Comparison of ENCODE assay signal across 2 cellular contexts in the genomic region with DNA sequence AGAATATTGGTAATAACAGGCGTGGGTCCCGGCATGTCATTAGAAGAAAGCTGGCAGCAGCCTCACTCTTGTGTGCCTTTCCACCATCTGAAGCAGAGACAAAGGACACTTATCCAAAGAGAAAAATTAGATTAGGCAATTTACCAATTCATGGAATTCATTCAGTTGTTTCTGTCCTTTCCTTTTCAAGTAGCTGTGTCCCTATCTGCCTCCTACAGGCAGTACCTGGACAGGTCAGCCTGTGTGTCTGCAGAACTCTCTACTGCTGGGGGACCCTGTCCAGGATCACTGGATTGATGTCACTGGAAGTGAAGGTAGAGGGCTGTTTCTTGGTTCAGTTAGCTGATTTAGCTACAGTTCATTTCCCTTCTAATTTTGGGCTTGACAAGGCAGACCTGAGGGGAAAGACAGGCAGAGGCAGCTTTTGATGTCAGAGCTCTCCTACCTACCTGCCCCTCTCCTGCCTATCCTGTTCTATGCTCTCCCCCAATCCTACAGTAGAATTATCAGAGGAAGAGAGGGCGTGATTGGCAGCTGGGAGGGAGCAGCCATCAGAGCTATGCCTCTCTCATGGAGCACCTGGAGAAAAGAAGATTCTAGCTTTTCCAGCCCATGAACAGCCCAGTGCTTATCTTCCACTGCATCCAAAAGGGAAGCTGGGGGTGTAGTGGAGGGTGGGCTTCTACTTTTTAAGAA.
TF ChIP-seq lines count a peak whose summit lies in the region.

No MANE protein-coding gene starts in this region.

TF ChIP-seq in GM23338, 12 proteins besides CTCF, POLR2A, EP300 and RAD21:
- TF ChIP-seq STAT1 (IDR thresholded peaks at IDR 0.05; ENCODE audit: unreplicated experiment) (no peak), ZNF114 (CRISPR knock-in tag; IDR thresholded peaks at IDR 0.05) (no peak), NANOG (IDR thresholded peaks at IDR 0.05; ENCODE audit: borderline replicate concordance) (no peak), JUNB (IDR thresholded peaks at IDR 0.05; ENCODE audit: unreplicated experiment) (no peak), EZH2phosphoT487 (IDR thresholded peaks at IDR 0.05; ENCODE audit: unreplicated experiment) (no peak), POLR2AphosphoS5 (IDR thresholded peaks at IDR 0.05; ENCODE audit: low read depth) (no peak), ZNF331 (CRISPR knock-in tag; IDR thresholded peaks at IDR 0.05; ENCODE audit: low read depth) (no peak), EZH2 (IDR thresholded peaks at IDR 0.05; ENCODE audit: low read depth, unreplicated experiment) (no peak)
- TF ChIP-seq, protein P1, sequence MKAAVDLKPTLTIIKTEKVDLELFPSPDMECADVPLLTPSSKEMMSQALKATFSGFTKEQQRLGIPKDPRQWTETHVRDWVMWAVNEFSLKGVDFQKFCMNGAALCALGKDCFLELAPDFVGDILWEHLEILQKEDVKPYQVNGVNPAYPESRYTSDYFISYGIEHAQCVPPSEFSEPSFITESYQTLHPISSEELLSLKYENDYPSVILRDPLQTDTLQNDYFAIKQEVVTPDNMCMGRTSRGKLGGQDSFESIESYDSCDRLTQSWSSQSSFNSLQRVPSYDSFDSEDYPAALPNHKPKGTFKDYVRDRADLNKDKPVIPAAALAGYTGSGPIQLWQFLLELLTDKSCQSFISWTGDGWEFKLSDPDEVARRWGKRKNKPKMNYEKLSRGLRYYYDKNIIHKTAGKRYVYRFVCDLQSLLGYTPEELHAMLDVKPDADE (IDR thresholded peaks at IDR 0.05), result no peak

TF ChIP-seq in H1, 55 proteins besides CTCF, POLR2A, EP300 and RAD21:
- no peak for TF ChIP-seq KDM4A (IDR thresholded peaks at IDR 0.05; ENCODE audit: low read depth, low read length, severe bottlenecking)
- no peak for TF ChIP-seq PHF8 (conservative IDR thresholded peaks at IDR 0.05; ENCODE audit: low read depth, low read length)
- no peak for TF ChIP-seq SRF (IDR thresholded peaks at IDR 0.05; ENCODE audit: low read depth, low read length)
- no peak for TF ChIP-seq CHD7 (IDR thresholded peaks at IDR 0.05; ENCODE audit: insufficient replicate concordance, low read length)
- TF ChIP-seq NANOG (IDR thresholded peaks at IDR 0.05; ENCODE audit: insufficient read depth, low read depth, low read length, poor library complexity, severe bottlenecking), result no peak
- TF ChIP-seq FOSL1 (IDR thresholded peaks at IDR 0.05; ENCODE audit: insufficient read depth, low read depth, low read length), result no peak
- no peak for TF ChIP-seq BRCA1 (IDR thresholded peaks at IDR 0.05; ENCODE audit: low read depth, low read length)
- TF ChIP-seq HDAC6 (IDR thresholded peaks at IDR 0.05; ENCODE audit: low read depth, low read length), result no peak
- no peak for TF ChIP-seq POLR2AphosphoS5 (IDR thresholded peaks at IDR 0.05; ENCODE audit: low read depth, low read length)
- no peak for TF ChIP-seq POU5F1 (IDR thresholded peaks at IDR 0.05; ENCODE audit: low read depth, low read length)
- TF ChIP-seq, protein P2, sequence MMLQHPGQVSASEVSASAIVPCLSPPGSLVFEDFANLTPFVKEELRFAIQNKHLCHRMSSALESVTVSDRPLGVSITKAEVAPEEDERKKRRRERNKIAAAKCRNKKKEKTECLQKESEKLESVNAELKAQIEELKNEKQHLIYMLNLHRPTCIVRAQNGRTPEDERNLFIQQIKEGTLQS (IDR thresholded peaks at IDR 0.05; ENCODE audit: insufficient read depth, low read depth, low read length), result no peak
- TF ChIP-seq, protein P3, sequence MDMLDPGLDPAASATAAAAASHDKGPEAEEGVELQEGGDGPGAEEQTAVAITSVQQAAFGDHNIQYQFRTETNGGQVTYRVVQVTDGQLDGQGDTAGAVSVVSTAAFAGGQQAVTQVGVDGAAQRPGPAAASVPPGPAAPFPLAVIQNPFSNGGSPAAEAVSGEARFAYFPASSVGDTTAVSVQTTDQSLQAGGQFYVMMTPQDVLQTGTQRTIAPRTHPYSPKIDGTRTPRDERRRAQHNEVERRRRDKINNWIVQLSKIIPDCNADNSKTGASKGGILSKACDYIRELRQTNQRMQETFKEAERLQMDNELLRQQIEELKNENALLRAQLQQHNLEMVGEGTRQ (IDR thresholded peaks at IDR 0.05; ENCODE audit: low read length), result no peak
- TF ChIP-seq RBBP5 (IDR thresholded peaks at IDR 0.05; ENCODE audit: borderline replicate concordance, low read depth, low read length), result no peak
